In genomic region chr21:43767980-43768867, GRCh38 we compare ENCODE assay signal across 1 cellular context.
TF ChIP-seq lines count a peak whose summit lies in the region.

No MANE protein-coding gene starts in this region.

TF ChIP-seq in K562, 482 proteins besides CTCF, POLR2A, EP300 and RAD21 (continued from another document and continues in another):
- TF ChIP-seq ARID4B (CRISPR knock-in tag; IDR thresholded peaks at IDR 0.05) (no peak), PML (IDR thresholded peaks at IDR 0.05; ENCODE audit: low read length) (peak; percentile 43; the same call in 1 of the 2 replicates), ETS2 (tag; IDR thresholded peaks at IDR 0.05; ENCODE audit: borderline replicate concordance, poor library complexity, severe bottlenecking) (no peak), TEAD1 (CRISPR knock-in tag; IDR thresholded peaks at IDR 0.05) (peak in 1 of 2 experiments; percentile 28; a peak in 2 of 4 replicates), LARP7 (IDR thresholded peaks at IDR 0.05) (no peak), NCOA4 (IDR thresholded peaks at IDR 0.05; ENCODE audit: partially characterized antibody) (no peak), ZNF24 (IDR thresholded peaks at IDR 0.05) (peak; percentile 39; the same call in 1 of the 2 replicates), ZNF253 (CRISPR knock-in tag; conservative IDR thresholded peaks at IDR 0.05) (no peak), ZNF124 (CRISPR knock-in tag; IDR thresholded peaks at IDR 0.05) (no peak), KHSRP (IDR thresholded peaks at IDR 0.05) (no peak), ADNP (tag; IDR thresholded peaks at IDR 0.05) (no peak), FOXJ3 (CRISPR knock-in tag; IDR thresholded peaks at IDR 0.05) (no peak), SNAPC5 (CRISPR knock-in tag; IDR thresholded peaks at IDR 0.05) (no peak), SREBF1 (IDR thresholded peaks at IDR 0.05; ENCODE audit: borderline replicate concordance, low read depth, low read length) (no peak), TSHZ1 (CRISPR knock-in tag; IDR thresholded peaks at IDR 0.05) (peak; percentile 9; the same call in 1 of the 2 replicates), MTF1 (CRISPR knock-in tag; IDR thresholded peaks at IDR 0.05; ENCODE audit: borderline replicate concordance) (no peak), MAZ (CRISPR knock-in tag; conservative IDR thresholded peaks at IDR 0.05 in 1 of 2, IDR thresholded peaks at IDR 0.05 in 1 of 2) (peak in 1 of 2 experiments; percentile 57; a peak in 1 of 4 replicates), SIRT6 (IDR thresholded peaks at IDR 0.05; ENCODE audit: low read depth, low read length) (no peak), CHD1 (IDR thresholded peaks at IDR 0.05; ENCODE audit: low read length) (no peak), KLF10 (CRISPR knock-in tag; IDR thresholded peaks at IDR 0.05) (0 out of 2 replicates have a peak, but pooled peaks have one; percentile 47), BRF2 (IDR thresholded peaks at IDR 0.05; ENCODE audit: borderline replicate concordance, insufficient read depth, insufficient read length) (no peak), FOXA1 (IDR thresholded peaks at IDR 0.05; ENCODE audit: borderline replicate concordance) (no peak), CCAR2 (IDR thresholded peaks at IDR 0.05; ENCODE audit: low read depth, low read length) (no peak), IFI16 (CRISPR knock-in tag; IDR thresholded peaks at IDR 0.05) (no peak; the same call in 1 of the 2 replicates), MTA2 (IDR thresholded peaks at IDR 0.05; ENCODE audit: low read depth) (0 out of 2 replicates have a peak, but pooled peaks have one; percentile 6), MYNN (IDR thresholded peaks at IDR 0.05) (peak; percentile 69), MYNN (CRISPR knock-in tag; IDR thresholded peaks at IDR 0.05) (no peak), MXI1 (IDR thresholded peaks at IDR 0.05; ENCODE audit: low read depth, low read length) (no peak), HSF4 (CRISPR knock-in tag; IDR thresholded peaks at IDR 0.05; ENCODE audit: borderline replicate concordance) (peak; percentile 87; the same call in 1 of the 2 replicates), CBX1 (IDR thresholded peaks at IDR 0.05; ENCODE audit: low read depth) (peak; percentile 30; the same call in 1 of the 2 replicates), ZNF280B (CRISPR knock-in tag; IDR thresholded peaks at IDR 0.05) (peak; percentile 29; the same call in 1 of the 2 replicates), ARID2 (IDR thresholded peaks at IDR 0.05) (no peak), HMG20B (CRISPR knock-in tag; IDR thresholded peaks at IDR 0.05) (no peak), RNF2 (IDR thresholded peaks at IDR 0.05) (peak; percentile 90), EZH2 (IDR thresholded peaks at IDR 0.05; ENCODE audit: borderline replicate concordance, low read depth, low read length) (no peak), CHD2 (IDR thresholded peaks at IDR 0.05; ENCODE audit: low read depth, low read length) (no peak), ARHGAP35 (IDR thresholded peaks at IDR 0.05; ENCODE audit: partially characterized antibody) (no peak), PCBP1 (IDR thresholded peaks at IDR 0.05; ENCODE audit: low read depth, low read length, poor library complexity, severe bottlenecking) (no peak), CHCHD3 (CRISPR knock-in tag; IDR thresholded peaks at IDR 0.05) (no peak), ZNF695 (CRISPR knock-in tag; IDR thresholded peaks at IDR 0.05) (no peak), TFAP4 (CRISPR knock-in tag; IDR thresholded peaks at IDR 0.05; ENCODE audit: borderline replicate concordance) (peak; percentile 55; the same call in 1 of the 2 replicates), SP2 (IDR thresholded peaks at IDR 0.05; ENCODE audit: extremely low read depth, low read depth, low read length, poor library complexity, severe bottlenecking) (no peak), ZNF583 (CRISPR knock-in tag; IDR thresholded peaks at IDR 0.05) (peak; percentile 74; the same call in 1 of the 2 replicates), ZNF75A (CRISPR knock-in tag; IDR thresholded peaks at IDR 0.05) (peak; percentile 56; the same call in 1 of the 2 replicates), MCM3 (IDR thresholded peaks at IDR 0.05) (no peak), ZBTB33 (CRISPR knock-in tag; IDR thresholded peaks at IDR 0.05) (no peak), ZNF445 (CRISPR knock-in tag; IDR thresholded peaks at IDR 0.05; ENCODE audit: low read depth) (no peak), WHSC1 (IDR thresholded peaks at IDR 0.05; ENCODE audit: low read length) (no peak), NR0B1 (IDR thresholded peaks at IDR 0.05; ENCODE audit: partially characterized antibody) (no peak), E2F3 (CRISPR knock-in tag; IDR thresholded peaks at IDR 0.05) (no peak), NFYB (IDR thresholded peaks at IDR 0.05; ENCODE audit: extremely low read depth, insufficient read length) (no peak), FOXO4 (CRISPR knock-in tag; IDR thresholded peaks at IDR 0.05) (no peak), DEAF1 (CRISPR knock-in tag; IDR thresholded peaks at IDR 0.05) (no peak)
